Comparison of ENCODE assay signal across 24 cellular contexts in genomic region chr2:26994975-26995374, GRCh38.
"Had no signal": no experiment of that assay in that cellular context is flagged by ENCODE, and none has a peak within 500 bp of the region (broad histone marks: within the 10 kb centered on the region; RNA-seq: fewer than 3 reads in every experiment).

No MANE protein-coding gene starts in this region.

- ATAC-seq: effector memory CD8-positive, alpha-beta T cell; esophagus mucosa; foreskin keratinocyte; gastrocnemius medialis; gastroesophageal sphincter; heart left ventricle; heart right ventricle had no signal

- H3K36me3 ChIP-seq: colonic mucosa, esophagus squamous epithelium, gastrocnemius medialis, gastroesophageal sphincter had no signal

- DNase-seq: colonic mucosa; cortex of kidney; dermis blood vessel endothelial cell; dorsolateral prefrontal cortex; effector CD4-positive, alpha-beta T cell; effector CD8-positive, alpha-beta T cell; effector memory CD4-positive, alpha-beta T cell; effector memory CD8-positive, alpha-beta T cell; endodermal cell; erythroblast; esophagus squamous epithelium; foreskin fibroblast; foreskin keratinocyte; foreskin melanocyte; gastrocnemius medialis; glutamatergic neuron; head of caudate nucleus; heart left ventricle; heart right ventricle had no signal

- H3K4me1 ChIP-seq: colonic mucosa, esophagus muscularis mucosa, esophagus squamous epithelium, foreskin keratinocyte, gastrocnemius medialis, gastroesophageal sphincter, heart left ventricle had no signal

- H3K4me3 ChIP-seq: colonic mucosa, coronary artery, dorsolateral prefrontal cortex, esophagus muscularis mucosa, esophagus squamous epithelium, gastrocnemius medialis, gastroesophageal sphincter, heart left ventricle, heart right ventricle had no signal

- H3K9me3 Mint-ChIP-seq: dendritic cell treated with granulocyte-macrophage colony-stimulating factor and Interleukin-4, amounts not matched to agents 40 ng/mL and 50 ng/mL, for 4 days; effector memory CD8-positive, alpha-beta T cell; endodermal cell had no signal

- H3K27ac Mint-ChIP-seq: dendritic cell treated with granulocyte-macrophage colony-stimulating factor and Interleukin-4, amounts not matched to agents 40 ng/mL and 50 ng/mL, for 4 days; effector memory CD8-positive, alpha-beta T cell; endodermal cell had no signal

- H3K4me1 Mint-ChIP-seq: endodermal cell had no signal

- H3K4me3 Mint-ChIP-seq: dendritic cell treated with granulocyte-macrophage colony-stimulating factor and Interleukin-4, amounts not matched to agents 40 ng/mL and 50 ng/mL, for 4 days; effector memory CD8-positive, alpha-beta T cell; endodermal cell had no signal

- H3K9me3 ChIP-seq: colonic mucosa, esophagus muscularis mucosa, esophagus squamous epithelium, gastrocnemius medialis, gastroesophageal sphincter, heart left ventricle, heart right ventricle had no signal
